ENCODE assay signal across 11 cellular contexts in genomic region chr17:19651461-19652238, GRCh38. TPM values are rescaled to one million over a fixed set of nuclear protein-coding genes. Genes with fewer than 3 reads are reported as not detected.
DNase-seq lines count a peak whose midpoint lies in the region; ATAC-seq, FAIRE-seq and TF ChIP-seq lines count a peak whose summit lies in the region.
"Had no signal": no experiment of that assay in that cellular context is flagged by ENCODE, and none has a peak within 500 bp of the region (broad histone marks: within the 10 kb centered on the region; RNA-seq: fewer than 3 reads in every experiment).

No MANE protein-coding gene starts in this region.

- no peak for TF ChIP-seq EP300 in gastroesophageal sphincter (IDR thresholded peaks at IDR 0.05)

- no peaks in the 10 kb centered on the region for H3K27me3 ChIP-seq in BLaER1
- H3K27me3 ChIP-seq in gastroesophageal sphincter, result no peaks in the 10 kb centered on the region
- no peaks in the 10 kb centered on the region for H3K27me3 ChIP-seq in psoas muscle (ENCODE audit: insufficient read depth in 3 of 3, low read length in 2 of 3)

- H3K4me2 ChIP-seq in BLaER1, result peak overlapping the region; percentile 76

- WGBS in gastroesophageal sphincter (ENCODE audit: low coverage in 1 of 2), 2 donors, result 70 to 78% methylated on average over 5 of the region's 5 CpGs
- WGBS in psoas muscle, 3 donors, result 45 to 63% (median 56%) methylated on average over 5 of the region's 5 CpGs

- H4K20me1 ChIP-seq in BLaER1, result no peaks in the 10 kb centered on the region

- H3K36me3 ChIP-seq in BLaER1 (peaks cover 50% of the 10 kb centered on the region), gastroesophageal sphincter (peaks cover 0 to 38% of the 10 kb centered on the region in 2 donors), psoas muscle (ENCODE audit: insufficient read depth in 1 of 2, low read depth in 1 of 2) (peaks cover 3 to 53% of the 10 kb centered on the region in 2 donors)

- H3K9me3 ChIP-seq in BLaER1 (peaks cover 28% of the 10 kb centered on the region), gastroesophageal sphincter (no peaks in the 10 kb centered on the region), psoas muscle (no peaks in the 10 kb centered on the region)

- no peak for FAIRE-seq in D721Med (lab: Jason Lieb, UNC)

- TF ChIP-seq CTCF in VCaP (conservative IDR thresholded peaks at IDR 0.05), result no peak
- TF ChIP-seq CTCF in gastroesophageal sphincter (IDR thresholded peaks at IDR 0.05), result no peak
- TF ChIP-seq CTCF in psoas muscle (IDR thresholded peaks at IDR 0.05), result no peak
- TF ChIP-seq CTCF in D721Med (IDR thresholded peaks at IDR 0.05; ENCODE audit: insufficient read depth, missing control alignments), result no peak

- intact Hi-C loops in psoas muscle (cut with DNase I), result no loop called here

- H3K4me1 ChIP-seq in BLaER1 (peaks cover 49% of the 10 kb centered on the region), gastroesophageal sphincter (peaks cover 9 to 56% (median 22%) of the 10 kb centered on the region in 3 donors), psoas muscle (peaks cover 34% of the 10 kb centered on the region)

- ATAC-seq in gastroesophageal sphincter (no peak), psoas muscle (no peak), GM21737 (IDR thresholded peaks at IDR 0.05; ENCODE audit: unreplicated experiment) (no peak), GM19395 (IDR thresholded peaks at IDR 0.05; ENCODE audit: unreplicated experiment) (no peak)

- no peak overlapping the region for H3K27ac ChIP-seq in BLaER1
- H3K27ac ChIP-seq in VCaP, result peak overlapping the region; percentile 90
- peak overlapping the region; percentile 7 to 56 (median 40) for H3K27ac ChIP-seq in gastroesophageal sphincter
- peak overlapping the region; percentile 38 for H3K27ac ChIP-seq in psoas muscle

- no peak for TF ChIP-seq POLR2A in gastroesophageal sphincter (IDR thresholded peaks at IDR 0.05)

- H3K4me3 ChIP-seq in BLaER1 (no peak overlapping the region), gastroesophageal sphincter (peak overlapping the region in 1 of 2 donors; percentile 3), psoas muscle (peak overlapping the region; percentile 84)

- no peak for DNase-seq in psoas muscle
- DNase-seq in D721Med (ENCODE audit: insufficient read length, low spot score), result no peak
- no peak for DNase-seq in NCI-H1694 (lab: John Stamatoyannopoulos, UW)
- DNase-seq: immature natural killer cell; NCI-H2171 treated with DMSO at 0.1 percent for 48 hours; stimulated activated CD4-positive, alpha-beta T cell treated with anti-CD3 and anti-CD28 coated beads, Interleukin-4, amount 100 ng/mL, for 24 hours had no signal

- no peak overlapping the region for H3K9ac ChIP-seq in BLaER1

RNA-seq across cellular contexts. Expression of gene ALDH3A2, which starts 3.1 kb away (rescaled TPM):
- total RNA-seq in gastroesophageal sphincter (100 to 1,000 TPM in 3 of 4 donors, 10 to 100 TPM in 1; 61.9 to 162 (median 124) TPM), psoas muscle (100 to 1,000 TPM in 1 of 4 donors, 10 to 100 TPM in 3; 57.6 to 229 (median 86.2) TPM)
- 10 to 100 TPM; 32.9 to 78.1 (median 68.6) TPM for polyA plus RNA-seq in psoas muscle
